In genomic region chr2:85419009-85419711, GRCh38 we compare ENCODE assay signal across 8 cellular contexts. TPM values are rescaled to one million over a fixed set of nuclear protein-coding genes. Genes with fewer than 3 reads are reported as not detected.
DNase-seq lines count a peak whose midpoint lies in the region; ATAC-seq and TF ChIP-seq lines count a peak whose summit lies in the region.

No MANE protein-coding gene starts in this region.

- no peaks in the 10 kb centered on the region for H3K9me3 ChIP-seq in OCI-LY3 (ENCODE audit: insufficient read depth, low read length)

- H4K20me1 ChIP-seq in OCI-LY3 (ENCODE audit: insufficient read depth, low read length), result no peaks in the 10 kb centered on the region

- H3K9me3 Mint-ChIP-seq in osteocyte (ENCODE audit: unreplicated experiment), result no peaks in the 10 kb centered on the region

- H3K27ac Mint-ChIP-seq in osteocyte (ENCODE audit: unreplicated experiment), result peak overlapping the region; percentile 97

- peak overlapping the region; percentile 95; the same call in 1 of the 2 replicates for H2AFZ ChIP-seq in OCI-LY3 (ENCODE audit: low read depth, low read length)

- H3K4me3 Mint-ChIP-seq in osteocyte (ENCODE audit: unreplicated experiment), result peak overlapping the region; percentile 89

- ATAC-seq in GM18519 (IDR thresholded peaks at IDR 0.05; ENCODE audit: low FRiP score, unreplicated experiment), result no peak
- no peak for ATAC-seq in GM19023 (IDR thresholded peaks at IDR 0.05; ENCODE audit: unreplicated experiment)
- ATAC-seq in HG03460 (IDR thresholded peaks at IDR 0.05; ENCODE audit: unreplicated experiment), result no peak

- peak overlapping the region; percentile 92 for H3K4me2 ChIP-seq in OCI-LY3 (ENCODE audit: low read length)

- H3K79me2 ChIP-seq in OCI-LY3 (ENCODE audit: low read length), result peaks cover 5% of the 10 kb centered on the region; the same call in 1 of the 2 replicates

- no peak for TF ChIP-seq CTCF in GM12865 (IDR thresholded peaks at IDR 0.05; ENCODE audit: insufficient read depth, low read depth, low read length, missing control alignments)
- no peak for TF ChIP-seq CTCF in OCI-LY3 (IDR thresholded peaks at IDR 0.05; ENCODE audit: low read depth, low read length)
- no peak for TF ChIP-seq CTCF in epithelial cell of esophagus (IDR thresholded peaks at IDR 0.05; ENCODE audit: insufficient read depth, low read depth, low read length, missing control alignments)
- TF ChIP-seq CTCF in osteocyte (IDR thresholded peaks at IDR 0.05), result no peak

- H3K36me3 ChIP-seq in OCI-LY3 (replicated peaks; ENCODE audit: low read depth, low read length), result no peaks in the 10 kb centered on the region

- H3K4me3 ChIP-seq in GM12865 (ENCODE audit: low read depth, low read length), result peak overlapping the region; percentile 89
- peak overlapping the region; percentile 91 for H3K4me3 ChIP-seq in OCI-LY3 (ENCODE audit: low read length)
- peak overlapping the region; percentile 63 for H3K4me3 ChIP-seq in epithelial cell of esophagus (ENCODE audit: low read length)

- H3K36me3 Mint-ChIP-seq in osteocyte (ENCODE audit: unreplicated experiment), result no peaks in the 10 kb centered on the region

- peak overlapping the region; percentile 78 for H3K27ac ChIP-seq in OCI-LY3 (ENCODE audit: low read length)

- DNase-seq in GM12865 (ENCODE audit: low read depth) (no peak), epithelial cell of esophagus (ENCODE audit: low read depth) (no peak), osteocyte (ENCODE audit: extremely low spot score, unreplicated experiment) (no peak), NCI-H2196 (lab: John Stamatoyannopoulos, UW; ENCODE audit: unreplicated experiment) (no peak)

- peaks cover 48% of the 10 kb centered on the region for H3K4me1 ChIP-seq in OCI-LY3 (ENCODE audit: low read length)

- H3K27me3 Mint-ChIP-seq in osteocyte (ENCODE audit: unreplicated experiment), result no peaks in the 10 kb centered on the region

- H3K27me3 ChIP-seq in OCI-LY3 (ENCODE audit: low read depth, low read length), result no peaks in the 10 kb centered on the region

- peak overlapping the region; percentile 84 for H3K9ac ChIP-seq in OCI-LY3 (ENCODE audit: low read length)

- H3K4me1 Mint-ChIP-seq in osteocyte (ENCODE audit: unreplicated experiment), result peaks cover 26% of the 10 kb centered on the region

RNA-seq across cellular contexts. Expression of gene SH2D6, which starts 0.6 kb away (rescaled TPM):
- 0.51 and 1.6 TPM in 2 replicates for total RNA-seq in osteocyte

RNA-seq across cellular contexts. Expression of gene CAPG, which starts 9.0 kb away (rescaled TPM):
- total RNA-seq in osteocyte, result 32.2 and 32.8 TPM in 2 replicates
